Comparison of ENCODE assay signal across 9 cellular contexts in the genomic region with DNA sequence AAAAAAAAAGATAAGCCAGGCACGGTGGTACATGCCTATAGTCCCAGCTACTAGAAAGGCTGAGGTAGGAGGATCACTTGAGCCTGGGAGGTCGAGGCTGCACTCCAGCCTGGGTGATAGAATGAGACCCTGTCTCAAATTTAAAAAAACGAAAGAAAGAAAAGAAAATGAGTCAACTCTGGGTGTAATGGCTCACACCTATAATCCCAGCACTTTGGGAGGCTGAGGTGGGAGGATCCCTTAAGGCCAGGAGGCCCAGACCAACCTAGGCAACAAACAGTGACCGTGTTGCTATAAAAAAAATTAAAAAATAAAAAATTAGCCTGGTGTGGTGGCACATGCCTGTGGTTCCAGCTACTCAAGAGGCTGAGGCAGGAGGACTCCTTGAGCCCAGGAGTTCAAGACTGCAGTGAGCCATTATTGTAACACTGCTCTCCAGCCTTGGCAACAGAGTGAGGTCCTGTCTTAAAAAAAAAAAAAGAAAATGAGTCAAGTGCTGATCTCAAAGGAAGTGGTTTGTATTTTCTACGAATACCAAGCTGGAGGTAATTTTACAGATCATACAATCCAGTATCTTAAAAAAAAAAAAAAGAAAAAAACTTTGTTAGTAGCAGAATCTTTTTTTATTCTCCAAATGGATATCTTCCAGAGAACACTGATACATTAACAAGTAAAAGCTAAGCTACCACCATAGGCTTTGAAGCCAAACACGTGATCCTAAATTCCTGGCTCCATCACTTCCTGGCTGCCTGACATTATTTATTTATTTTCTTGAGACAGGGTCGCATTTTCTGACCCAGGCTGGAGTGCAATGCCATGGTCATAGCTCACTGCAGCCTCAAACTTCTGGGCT. TPM values are rescaled to one million over a fixed set of nuclear protein-coding genes. Genes with fewer than 3 reads are reported as not detected.
A peak's percentile ranks its signal among the peaks of the same experiment; 100 is the strongest.
DNase-seq lines count a peak whose midpoint lies in the region; ATAC-seq and TF ChIP-seq lines count a peak whose summit lies in the region.
"Had no signal": no experiment of that assay in that cellular context is flagged by ENCODE, and none has a peak within 500 bp of the region (broad histone marks: within the 10 kb centered on the region; RNA-seq: fewer than 3 reads in every experiment).

No MANE protein-coding gene starts in this region.

- H3K27ac Mint-ChIP-seq in MCF 10A (ENCODE audit: low read depth, unreplicated experiment) (no peak overlapping the region), Calu3 (ENCODE audit: unreplicated experiment) (no peak overlapping the region)
- peak overlapping the region; percentile 90 for H3K27ac Mint-ChIP-seq in activated T-cell treated with anti-CD3 and anti-CD28 coated beads, Interleukin-2, amount 50 U/mL, for 24 hours

- no peak overlapping the region for H3K27ac ChIP-seq in breast epithelium
- H3K27ac ChIP-seq in upper lobe of left lung = peak overlapping the region in 3 of 4 donors; percentile 32 to 69 (median 47)
- H3K27ac ChIP-seq: C4-2B had no signal

- ATAC-seq in upper lobe of left lung (ENCODE audit: low FRiP score in 2 of 2) = no peak

- H3K4me3 Mint-ChIP-seq in MCF 10A (ENCODE audit: unreplicated experiment) = no peak overlapping the region
- peak overlapping the region; percentile 41 for H3K4me3 Mint-ChIP-seq in activated T-cell treated with anti-CD3 and anti-CD28 coated beads, Interleukin-2, amount 50 U/mL, for 24 hours
- H3K4me3 Mint-ChIP-seq in Calu3 (ENCODE audit: low read depth, unreplicated experiment) = no peak overlapping the region

- H3K9me3 Mint-ChIP-seq in MCF 10A (ENCODE audit: unreplicated experiment) = no peaks in the 10 kb centered on the region
- no peaks in the 10 kb centered on the region for H3K9me3 Mint-ChIP-seq in activated T-cell treated with anti-CD3 and anti-CD28 coated beads, Interleukin-2, amount 50 U/mL, for 24 hours
- no peaks in the 10 kb centered on the region for H3K9me3 Mint-ChIP-seq in Calu3 (ENCODE audit: low read depth, unreplicated experiment)

- no peak for TF ChIP-seq CTCF in MCF 10A (IDR thresholded peaks at IDR 0.05; ENCODE audit: unreplicated experiment)
- no peak for TF ChIP-seq CTCF in breast epithelium (IDR thresholded peaks at IDR 0.05)
- no peak for TF ChIP-seq CTCF in upper lobe of left lung (IDR thresholded peaks at IDR 0.05)
- TF ChIP-seq CTCF in Calu3 (IDR thresholded peaks at IDR 0.05; ENCODE audit: unreplicated experiment) = no peak

- H3K4me3 ChIP-seq in breast epithelium = no peak overlapping the region
- no peak overlapping the region for H3K4me3 ChIP-seq in upper lobe of left lung

- H3K4me1 Mint-ChIP-seq in MCF 10A (ENCODE audit: insufficient read depth, unreplicated experiment) (peaks cover 2% of the 10 kb centered on the region), Calu3 (ENCODE audit: low read depth, unreplicated experiment) (peaks cover 8% of the 10 kb centered on the region)
- H3K4me1 Mint-ChIP-seq in activated T-cell treated with anti-CD3 and anti-CD28 coated beads, Interleukin-2, amount 50 U/mL, for 24 hours (ENCODE audit: low read depth) = peaks cover 47% of the 10 kb centered on the region

- H3K36me3 ChIP-seq in breast epithelium (no peaks in the 10 kb centered on the region), upper lobe of left lung (no peaks in the 10 kb centered on the region)

- TF ChIP-seq EP300 in upper lobe of left lung (IDR thresholded peaks at IDR 0.05) = no peak

- POLR2A ChIA-PET in MCF 10A (lab: Yijun Ruan, JAX) = interaction anchor here (0.7 kb wide), 1 partner anchor 23 kb away, joined by 3 read pairs; no protein-coding TSS in a partner anchor

- H3K27me3 ChIP-seq in breast epithelium (no peaks in the 10 kb centered on the region), upper lobe of left lung (no peaks in the 10 kb centered on the region)

- H3K4me1 ChIP-seq in breast epithelium (no peaks in the 10 kb centered on the region), upper lobe of left lung (peaks cover 8 to 34% (median 14%) of the 10 kb centered on the region in 4 donors)

- H3K36me3 Mint-ChIP-seq in MCF 10A (ENCODE audit: insufficient read depth, unreplicated experiment) (peaks cover 2% of the 10 kb centered on the region), Calu3 (ENCODE audit: insufficient read depth, unreplicated experiment) (peaks cover 7% of the 10 kb centered on the region)
- H3K36me3 Mint-ChIP-seq in activated T-cell treated with anti-CD3 and anti-CD28 coated beads, Interleukin-2, amount 50 U/mL, for 24 hours (ENCODE audit: low read depth) = peaks cover 13% of the 10 kb centered on the region

- DNase-seq in MCF 10A (ENCODE audit: unreplicated experiment) (peak; percentile 32), breast epithelium (ENCODE audit: low spot score in 2 of 2) (no peak), glomerular endothelial cell (ENCODE audit: extremely low read depth, low read depth, low spot score) (peak; percentile 23), upper lobe of left lung (no peak), Kasumi-1 (lab: John Stamatoyannopoulos, UW) (no peak), Calu3 (no peak), G401 (ENCODE audit: low spot score) (no peak)
- DNase-seq in activated T-cell treated with anti-CD3 and anti-CD28 coated beads, Interleukin-2, amount 50 U/mL, for 24 hours = peak; percentile 50

- in situ Hi-C loops in G401 (cut with HindIII; ENCODE audit: low sequenced_read_pairs) = no loop called here

- H3K27me3 Mint-ChIP-seq in MCF 10A (ENCODE audit: insufficient read depth, unreplicated experiment) (no peaks in the 10 kb centered on the region), Calu3 (ENCODE audit: unreplicated experiment) (no peaks in the 10 kb centered on the region)
- no peaks in the 10 kb centered on the region for H3K27me3 Mint-ChIP-seq in activated T-cell treated with anti-CD3 and anti-CD28 coated beads, Interleukin-2, amount 50 U/mL, for 24 hours

- H3K9me3 ChIP-seq in breast epithelium (no peaks in the 10 kb centered on the region), upper lobe of left lung (no peaks in the 10 kb centered on the region)

- CTCF ChIA-PET in MCF 10A (lab: Yijun Ruan, JAX) (interaction anchor here (0.6 to 3.0 kb wide), 4 partner anchors 16 to 800 kb away, joined by 3 to 10 read pairs (median 4); no protein-coding TSS in a partner anchor), Calu3 (lab: Charles Lee) (interaction anchor here (0.6 to 0.7 kb wide), 3 partner anchors 10 to 145 kb away, joined by 3 to 9 read pairs (median 4); no protein-coding TSS in a partner anchor)

- BruUV-seq in MCF 10A (replicated peaks; lab: Mats Ljungman, UMichigan) (no TSS peak), Calu3 (replicated peaks; lab: Mats Ljungman, UMichigan) (no TSS peak)

- intact Hi-C loops in MCF 10A (cut with micrococcal nuclease) = no loop called here
- intact Hi-C loops in breast epithelium (cut with DNase I; ENCODE audit: low total_unique reads) = no loop called here
- intact Hi-C loops in Calu3 (cut with micrococcal nuclease; ENCODE audit: unreplicated experiment) = no loop called here

- WGBS in upper lobe of left lung, 2 donors = 49 to 50% methylated on average over 7 of the region's 7 CpGs

- TF ChIP-seq POLR2A in breast epithelium (IDR thresholded peaks at IDR 0.05) = no peak
- no peak for TF ChIP-seq POLR2A in upper lobe of left lung (IDR thresholded peaks at IDR 0.05)

RNA-seq across cellular contexts. Expression of a gene that starts 5.7 kb away (rescaled TPM):
- 24.1 and 28.3 TPM in 2 replicates for total RNA-seq in MCF 10A (2022)
- 10 to 100 TPM; 22.7 to 30.9 (median 24.3) TPM for total RNA-seq in breast epithelium
- 35.2 and 41.7 TPM in 2 replicates for total RNA-seq in glomerular endothelial cell
- 10 to 100 TPM; 22.4 to 37.4 (median 27.3) TPM for total RNA-seq in upper lobe of left lung
- 51.0 and 56.0 TPM in 2 replicates for total RNA-seq in Calu3 (2022)
- total RNA-seq in G401 (2014; rRNA removed; shearing (Covaris generic)) = 48.4 and 61.8 TPM in 2 replicates

RNA-seq across cellular contexts. Expression of a gene that starts 24.6 kb away (rescaled TPM):
- total RNA-seq in MCF 10A (2022) (1.3 and 2.0 TPM in 2 replicates), breast epithelium (1 to 10 TPM in 2 of 3 donors, under 1 TPM in 1; 0.96 to 2.0 (median 1.8) TPM), glomerular endothelial cell (2.8 and 5.8 TPM in 2 replicates), upper lobe of left lung (1 to 10 TPM in 4 of 6 donors, under 1 TPM in 1, not detected in 1; 0.76 to 2.1 (median 1.7) TPM), Calu3 (2022) (8.4 and 10.8 TPM in 2 replicates)
- total RNA-seq in G401 (2014; rRNA removed; shearing (Covaris generic)) = 23.4 and 29.1 TPM in 2 replicates

Comparison
In these comparisons a context has a peak if more than half of its experiments do, and no peak if none do; other contexts are left out.
1. DNase-seq: peak in MCF 10A (single experiment), activated T-cell treated with anti-CD3 and anti-CD28 coated beads, Interleukin-2, amount 50 U/mL, for 24 hours (single experiment) and glomerular endothelial cell (single experiment); none in breast epithelium (0 of 2), upper lobe of left lung (0 of 2), Kasumi-1 (0 of 2), Calu3 (single experiment) and G401 (single experiment).
2. H3K27ac ChIP-seq: peak in upper lobe of left lung (3 of 4); none in breast epithelium (0 of 2).